Comparison of ENCODE assay signal across 8 cellular contexts in the genomic region with DNA sequence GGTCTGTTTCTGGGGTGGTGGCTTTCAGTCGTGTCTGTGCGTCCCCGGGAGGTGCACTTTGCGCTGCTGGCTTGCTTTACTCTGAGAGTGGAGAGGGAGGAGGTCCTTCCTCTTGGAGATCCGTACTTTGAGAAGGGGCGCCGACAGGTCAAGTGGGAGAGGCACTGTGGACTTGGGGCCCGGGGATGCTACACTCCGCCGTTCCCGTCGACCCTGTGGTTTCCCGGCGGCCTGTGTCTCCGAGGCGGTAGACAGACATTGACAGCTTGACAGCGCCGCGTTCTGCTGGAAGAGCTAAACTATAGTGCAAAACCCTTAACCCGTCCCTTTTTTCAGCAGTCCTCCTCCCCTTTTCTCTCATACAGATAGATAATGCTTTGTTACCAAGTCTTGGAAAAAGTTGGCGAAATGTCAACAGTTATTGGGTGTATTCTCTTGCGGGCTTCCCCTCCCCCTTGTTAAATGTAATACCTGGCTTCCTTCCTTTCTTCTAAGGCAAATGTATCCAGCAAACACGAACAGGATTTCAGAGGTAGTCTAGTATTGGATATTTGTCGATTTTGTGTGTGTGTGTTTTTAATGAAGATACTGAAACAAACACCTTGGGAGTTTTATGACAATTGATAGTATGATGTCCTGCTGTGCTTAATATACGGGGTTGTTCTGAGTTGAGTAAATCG. TPM values are rescaled to one million over a fixed set of nuclear protein-coding genes. Genes with fewer than 3 reads are reported as not detected.
DNase-seq lines count a peak whose midpoint lies in the region; ATAC-seq and TF ChIP-seq lines count a peak whose summit lies in the region.

No MANE protein-coding gene starts in this region.

- H3K27me3 Mint-ChIP-seq in activated naive CD4-positive, alpha-beta T cell treated with anti-CD3 and anti-CD28 coated beads, Interleukin-2, amount 50 U/mL, for 24 hours: peaks cover 30% of the 10 kb centered on the region
- peaks cover 12% of the 10 kb centered on the region for H3K27me3 Mint-ChIP-seq in glutamatergic neuron (ENCODE audit: unreplicated experiment)

- POLR2A ChIA-PET in Panc1 (lab: Charles Lee): interaction anchor here (0.6 to 1.3 kb wide), 2 partner anchors 10 to 159 kb away, joined by 3 to 6 read pairs; no protein-coding TSS in a partner anchor

- H3K36me3 ChIP-seq in Panc1 (ENCODE audit: control insufficient read depth, insufficient read depth, low read length): no peaks in the 10 kb centered on the region; the same call in 1 of the 2 replicates

- DNase-seq in C1 segment of cervical spinal cord (lab: John Stamatoyannopoulos, UW): peak in 12 of 14 donors; percentile 20 to 68 (median 44)
- DNase-seq in HFF-Myc (ENCODE audit: extremely low read depth, low read depth): no peak
- DNase-seq in Panc1 (ENCODE audit: low read depth, low spot score): no peak
- peak; percentile 60 for DNase-seq in glutamatergic neuron
- peak; percentile 42 for DNase-seq in occipital lobe (lab: John Stamatoyannopoulos, UW)
- DNase-seq in HPDE6-E6E7 (ENCODE audit: extremely low spot score): no peak

- no peaks in the 10 kb centered on the region for H3K36me3 Mint-ChIP-seq in activated naive CD4-positive, alpha-beta T cell treated with anti-CD3 and anti-CD28 coated beads, Interleukin-2, amount 50 U/mL, for 24 hours
- no peaks in the 10 kb centered on the region for H3K36me3 Mint-ChIP-seq in glutamatergic neuron (ENCODE audit: unreplicated experiment)

- peaks cover 26% of the 10 kb centered on the region for H3K4me1 Mint-ChIP-seq in activated naive CD4-positive, alpha-beta T cell treated with anti-CD3 and anti-CD28 coated beads, Interleukin-2, amount 50 U/mL, for 24 hours
- H3K4me1 Mint-ChIP-seq in glutamatergic neuron (ENCODE audit: low read depth, unreplicated experiment): peaks cover 45% of the 10 kb centered on the region

- peak overlapping the region; percentile 61 for H3K4me3 ChIP-seq in HFF-Myc (replicated peaks; ENCODE audit: low read depth, low read length)
- peak overlapping the region; percentile 80 to 90 for H3K4me3 ChIP-seq in Panc1 (ENCODE audit: low read depth in 2 of 2, low read length in 2 of 2)

- peak overlapping the region; percentile 90 for H3K4me3 Mint-ChIP-seq in activated naive CD4-positive, alpha-beta T cell treated with anti-CD3 and anti-CD28 coated beads, Interleukin-2, amount 50 U/mL, for 24 hours
- H3K4me3 Mint-ChIP-seq in glutamatergic neuron (ENCODE audit: unreplicated experiment): peak overlapping the region; percentile 98

- no peaks in the 10 kb centered on the region for H3K9me3 ChIP-seq in Panc1 (ENCODE audit: control insufficient read depth, insufficient read depth, low read depth, low read length)

- no TSS peak for BruUV-seq in Panc1 (replicated peaks; lab: Mats Ljungman, UMichigan)

- H3K27ac ChIP-seq in Panc1 (ENCODE audit: low read length): peak overlapping the region; percentile 85

- H3K27me3 ChIP-seq in Panc1 (ENCODE audit: control insufficient read depth, insufficient read depth, low read length): no peaks in the 10 kb centered on the region

- CTCF ChIA-PET in Panc1 (lab: Charles Lee): interaction anchor here (0.7 to 2.4 kb wide), 6 partner anchors 31 to 353 kb away, joined by 3 to 11 read pairs (median 6); partner anchors contain the start of gene RPS27L

- peak overlapping the region; percentile 65 for H3K27ac Mint-ChIP-seq in activated naive CD4-positive, alpha-beta T cell treated with anti-CD3 and anti-CD28 coated beads, Interleukin-2, amount 50 U/mL, for 24 hours
- H3K27ac Mint-ChIP-seq in glutamatergic neuron (ENCODE audit: unreplicated experiment): peak overlapping the region; percentile 99

- intact Hi-C loops in Panc1 (cut with micrococcal nuclease; ENCODE audit: unreplicated experiment): loop anchor here (2.0 to 10.0 kb wide), 3 partner anchors 44 to 152 kb away; partner anchors contain the start of gene RPS27L

- in situ Hi-C loops in Panc1 (cut with HindIII; ENCODE audit: low pct_unique_long_range_greater_than_20kb, low sequenced_read_pairs): no loop called here

- no peaks in the 10 kb centered on the region for H3K9me3 Mint-ChIP-seq in activated naive CD4-positive, alpha-beta T cell treated with anti-CD3 and anti-CD28 coated beads, Interleukin-2, amount 50 U/mL, for 24 hours
- peaks cover 5% of the 10 kb centered on the region for H3K9me3 Mint-ChIP-seq in glutamatergic neuron (ENCODE audit: unreplicated experiment)

- TF ChIP-seq CTCF in HFF-Myc (IDR thresholded peaks at IDR 0.05; ENCODE audit: low read depth, low read length, missing control alignments) (no peak), Panc1 (IDR thresholded peaks at IDR 0.05) (no peak), glutamatergic neuron (IDR thresholded peaks at IDR 0.05; ENCODE audit: partially characterized antibody, unreplicated experiment) (no peak)

- H3K4me1 ChIP-seq in Panc1 (ENCODE audit: control insufficient read depth, insufficient read depth, low read length): peaks cover 85% of the 10 kb centered on the region

- peak; percentile 15 for ATAC-seq in Panc1
- ATAC-seq in HG03139 (IDR thresholded peaks at IDR 0.05; ENCODE audit: unreplicated experiment): no peak

RNA-seq across cellular contexts. Expression of gene TPM1, which starts 6.6 kb away (rescaled TPM):
- total RNA-seq in Panc1 (2021; ENCODE audit: unreplicated experiment) (298 TPM), glutamatergic neuron (ENCODE audit: unreplicated experiment) (255 TPM), occipital lobe (101 TPM)
- 243 TPM for polyA plus RNA-seq in Panc1 (2012; ENCODE audit: insufficient read length)

Comparison
In these comparisons a context has a peak if more than half of its experiments do, and no peak if none do; other contexts are left out.
1. DNase-seq: peak in C1 segment of cervical spinal cord (12 of 14), glutamatergic neuron (single experiment) and occipital lobe (single experiment); none in HFF-Myc (single experiment), Panc1 (single experiment) and HPDE6-E6E7 (single experiment).